ENCODE assay signal across 3 cellular contexts in the genomic region with DNA sequence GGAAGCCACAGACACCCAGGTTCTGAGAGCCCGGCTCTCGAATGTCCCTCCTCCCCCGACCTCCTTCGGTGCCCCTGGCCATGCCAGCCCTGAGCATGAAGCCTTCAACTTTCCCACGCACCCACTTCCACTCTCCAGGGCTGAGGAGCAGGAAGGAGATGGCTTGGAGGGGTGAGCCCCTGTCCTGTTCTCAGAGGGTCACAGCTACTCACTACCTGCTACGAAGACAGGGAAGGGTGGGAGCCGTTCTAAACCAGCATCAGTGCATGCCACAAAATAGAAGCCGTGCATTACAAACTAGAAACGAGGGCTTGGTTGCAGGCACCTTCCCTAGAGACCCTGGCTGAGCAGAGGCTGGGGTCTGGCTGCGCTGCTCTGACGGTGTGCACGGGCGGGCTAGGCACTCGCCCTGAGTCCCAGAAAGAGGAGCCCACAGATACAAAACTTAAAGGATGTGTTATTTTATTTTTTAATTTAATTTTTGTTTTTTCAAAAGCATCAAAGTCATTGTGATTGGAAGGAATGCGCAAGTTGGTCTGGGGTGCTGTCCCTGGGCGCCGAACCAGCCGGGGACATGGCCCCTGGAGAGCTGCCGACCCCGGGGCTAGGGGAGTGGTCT.
TF ChIP-seq lines count a peak whose summit lies in the region.

No MANE protein-coding gene starts in this region.

TF ChIP-seq in SK-N-SH, 30 proteins besides CTCF, POLR2A, EP300 and RAD21:
- TF ChIP-seq CHD2 (IDR thresholded peaks at IDR 0.05; ENCODE audit: low read length, partially characterized antibody) (no peak), TCF12 (IDR thresholded peaks at IDR 0.05) (no peak), JUND (IDR thresholded peaks at IDR 0.05) (no peak), TEAD4 (IDR thresholded peaks at IDR 0.05; ENCODE audit: borderline replicate concordance, insufficient read depth) (no peak), MEF2A (IDR thresholded peaks at IDR 0.05; ENCODE audit: borderline replicate concordance, low read depth) (no peak), FOXJ3 (CRISPR knock-in tag; IDR thresholded peaks at IDR 0.05) (no peak), MXI1 (IDR thresholded peaks at IDR 0.05; ENCODE audit: low read depth, low read length) (no peak), RXRA (IDR thresholded peaks at IDR 0.05; ENCODE audit: borderline replicate concordance, low read depth) (no peak), RFX5 (IDR thresholded peaks at IDR 0.05; ENCODE audit: low read length) (no peak)
- TF ChIP-seq, protein P1, sequence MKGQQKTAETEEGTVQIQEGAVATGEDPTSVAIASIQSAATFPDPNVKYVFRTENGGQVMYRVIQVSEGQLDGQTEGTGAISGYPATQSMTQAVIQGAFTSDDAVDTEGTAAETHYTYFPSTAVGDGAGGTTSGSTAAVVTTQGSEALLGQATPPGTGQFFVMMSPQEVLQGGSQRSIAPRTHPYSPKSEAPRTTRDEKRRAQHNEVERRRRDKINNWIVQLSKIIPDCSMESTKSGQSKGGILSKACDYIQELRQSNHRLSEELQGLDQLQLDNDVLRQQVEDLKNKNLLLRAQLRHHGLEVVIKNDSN (IDR thresholded peaks at IDR 0.05; ENCODE audit: borderline replicate concordance, low read depth) = no peak
- TF ChIP-seq, protein P2, sequence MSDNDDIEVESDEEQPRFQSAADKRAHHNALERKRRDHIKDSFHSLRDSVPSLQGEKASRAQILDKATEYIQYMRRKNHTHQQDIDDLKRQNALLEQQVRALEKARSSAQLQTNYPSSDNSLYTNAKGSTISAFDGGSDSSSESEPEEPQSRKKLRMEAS (IDR thresholded peaks at IDR 0.05; ENCODE audit: low read depth) = no peak
- TF ChIP-seq, protein P3, sequence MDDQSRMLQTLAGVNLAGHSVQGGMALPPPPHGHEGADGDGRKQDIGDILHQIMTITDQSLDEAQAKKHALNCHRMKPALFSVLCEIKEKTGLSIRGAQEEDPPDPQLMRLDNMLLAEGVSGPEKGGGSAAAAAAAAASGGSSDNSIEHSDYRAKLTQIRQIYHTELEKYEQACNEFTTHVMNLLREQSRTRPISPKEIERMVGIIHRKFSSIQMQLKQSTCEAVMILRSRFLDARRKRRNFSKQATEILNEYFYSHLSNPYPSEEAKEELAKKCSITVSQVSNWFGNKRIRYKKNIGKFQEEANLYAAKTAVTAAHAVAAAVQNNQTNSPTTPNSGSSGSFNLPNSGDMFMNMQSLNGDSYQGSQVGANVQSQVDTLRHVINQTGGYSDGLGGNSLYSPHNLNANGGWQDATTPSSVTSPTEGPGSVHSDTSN (IDR thresholded peaks at IDR 0.05) = no peak

TF ChIP-seq in SK-N-SH treated with all-trans-retinoic acid at 6 μM for 48 hours, 23 proteins besides CTCF, POLR2A, EP300 and RAD21 (continues in another document):
- TF ChIP-seq, protein P4, sequence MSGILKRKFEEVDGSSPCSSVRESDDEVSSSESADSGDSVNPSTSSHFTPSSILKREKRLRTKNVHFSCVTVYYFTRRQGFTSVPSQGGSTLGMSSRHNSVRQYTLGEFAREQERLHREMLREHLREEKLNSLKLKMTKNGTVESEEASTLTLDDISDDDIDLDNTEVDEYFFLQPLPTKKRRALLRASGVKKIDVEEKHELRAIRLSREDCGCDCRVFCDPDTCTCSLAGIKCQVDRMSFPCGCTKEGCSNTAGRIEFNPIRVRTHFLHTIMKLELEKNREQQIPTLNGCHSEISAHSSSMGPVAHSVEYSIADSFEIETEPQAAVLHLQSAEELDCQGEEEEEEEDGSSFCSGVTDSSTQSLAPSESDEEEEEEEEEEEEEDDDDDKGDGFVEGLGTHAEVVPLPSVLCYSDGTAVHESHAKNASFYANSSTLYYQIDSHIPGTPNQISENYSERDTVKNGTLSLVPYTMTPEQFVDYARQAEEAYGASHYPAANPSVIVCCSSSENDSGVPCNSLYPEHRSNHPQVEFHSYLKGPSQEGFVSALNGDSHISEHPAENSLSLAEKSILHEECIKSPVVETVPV (CRISPR knock-in tag; IDR thresholded peaks at IDR 0.05) = no peak
- no peak for TF ChIP-seq RARB (CRISPR knock-in tag; IDR thresholded peaks at IDR 0.05)
- no peak for TF ChIP-seq ISL1 (CRISPR knock-in tag; IDR thresholded peaks at IDR 0.05)
- TF ChIP-seq, protein P5, sequence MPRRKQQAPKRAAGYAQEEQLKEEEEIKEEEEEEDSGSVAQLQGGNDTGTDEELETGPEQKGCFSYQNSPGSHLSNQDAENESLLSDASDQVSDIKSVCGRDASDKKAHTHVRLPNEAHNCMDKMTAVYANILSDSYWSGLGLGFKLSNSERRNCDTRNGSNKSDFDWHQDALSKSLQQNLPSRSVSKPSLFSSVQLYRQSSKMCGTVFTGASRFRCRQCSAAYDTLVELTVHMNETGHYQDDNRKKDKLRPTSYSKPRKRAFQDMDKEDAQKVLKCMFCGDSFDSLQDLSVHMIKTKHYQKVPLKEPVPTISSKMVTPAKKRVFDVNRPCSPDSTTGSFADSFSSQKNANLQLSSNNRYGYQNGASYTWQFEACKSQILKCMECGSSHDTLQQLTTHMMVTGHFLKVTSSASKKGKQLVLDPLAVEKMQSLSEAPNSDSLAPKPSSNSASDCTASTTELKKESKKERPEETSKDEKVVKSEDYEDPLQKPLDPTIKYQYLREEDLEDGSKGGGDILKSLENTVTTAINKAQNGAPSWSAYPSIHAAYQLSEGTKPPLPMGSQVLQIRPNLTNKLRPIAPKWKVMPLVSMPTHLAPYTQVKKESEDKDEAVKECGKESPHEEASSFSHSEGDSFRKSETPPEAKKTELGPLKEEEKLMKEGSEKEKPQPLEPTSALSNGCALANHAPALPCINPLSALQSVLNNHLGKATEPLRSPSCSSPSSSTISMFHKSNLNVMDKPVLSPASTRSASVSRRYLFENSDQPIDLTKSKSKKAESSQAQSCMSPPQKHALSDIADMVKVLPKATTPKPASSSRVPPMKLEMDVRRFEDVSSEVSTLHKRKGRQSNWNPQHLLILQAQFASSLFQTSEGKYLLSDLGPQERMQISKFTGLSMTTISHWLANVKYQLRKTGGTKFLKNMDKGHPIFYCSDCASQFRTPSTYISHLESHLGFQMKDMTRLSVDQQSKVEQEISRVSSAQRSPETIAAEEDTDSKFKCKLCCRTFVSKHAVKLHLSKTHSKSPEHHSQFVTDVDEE (CRISPR knock-in tag; IDR thresholded peaks at IDR 0.05) = no peak
- TF ChIP-seq SNAI2 (CRISPR knock-in tag; IDR thresholded peaks at IDR 0.05) = no peak
- TF ChIP-seq, protein P6, sequence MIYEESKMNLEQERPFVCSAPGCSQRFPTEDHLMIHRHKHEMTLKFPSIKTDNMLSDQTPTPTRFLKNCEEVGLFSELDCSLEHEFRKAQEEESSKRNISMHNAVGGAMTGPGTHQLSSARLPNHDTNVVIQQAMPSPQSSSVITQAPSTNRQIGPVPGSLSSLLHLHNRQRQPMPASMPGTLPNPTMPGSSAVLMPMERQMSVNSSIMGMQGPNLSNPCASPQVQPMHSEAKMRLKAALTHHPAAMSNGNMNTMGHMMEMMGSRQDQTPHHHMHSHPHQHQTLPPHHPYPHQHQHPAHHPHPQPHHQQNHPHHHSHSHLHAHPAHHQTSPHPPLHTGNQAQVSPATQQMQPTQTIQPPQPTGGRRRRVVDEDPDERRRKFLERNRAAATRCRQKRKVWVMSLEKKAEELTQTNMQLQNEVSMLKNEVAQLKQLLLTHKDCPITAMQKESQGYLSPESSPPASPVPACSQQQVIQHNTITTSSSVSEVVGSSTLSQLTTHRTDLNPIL (CRISPR knock-in tag; IDR thresholded peaks at IDR 0.05; ENCODE audit: low read depth) = no peak
- no peak for TF ChIP-seq OSR1 (CRISPR knock-in tag; IDR thresholded peaks at IDR 0.05)
- TF ChIP-seq, protein P7, sequence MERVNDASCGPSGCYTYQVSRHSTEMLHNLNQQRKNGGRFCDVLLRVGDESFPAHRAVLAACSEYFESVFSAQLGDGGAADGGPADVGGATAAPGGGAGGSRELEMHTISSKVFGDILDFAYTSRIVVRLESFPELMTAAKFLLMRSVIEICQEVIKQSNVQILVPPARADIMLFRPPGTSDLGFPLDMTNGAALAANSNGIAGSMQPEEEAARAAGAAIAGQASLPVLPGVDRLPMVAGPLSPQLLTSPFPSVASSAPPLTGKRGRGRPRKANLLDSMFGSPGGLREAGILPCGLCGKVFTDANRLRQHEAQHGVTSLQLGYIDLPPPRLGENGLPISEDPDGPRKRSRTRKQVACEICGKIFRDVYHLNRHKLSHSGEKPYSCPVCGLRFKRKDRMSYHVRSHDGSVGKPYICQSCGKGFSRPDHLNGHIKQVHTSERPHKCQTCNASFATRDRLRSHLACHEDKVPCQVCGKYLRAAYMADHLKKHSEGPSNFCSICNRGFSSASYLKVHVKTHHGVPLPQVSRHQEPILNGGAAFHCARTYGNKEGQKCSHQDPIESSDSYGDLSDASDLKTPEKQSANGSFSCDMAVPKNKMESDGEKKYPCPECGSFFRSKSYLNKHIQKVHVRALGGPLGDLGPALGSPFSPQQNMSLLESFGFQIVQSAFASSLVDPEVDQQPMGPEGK (CRISPR knock-in tag; IDR thresholded peaks at IDR 0.05; ENCODE audit: borderline replicate concordance) = no peak
- TF ChIP-seq ZNF565 (CRISPR knock-in tag; conservative IDR thresholded peaks at IDR 0.05; ENCODE audit: low read depth) = no peak
- TF ChIP-seq ZC3H10 (CRISPR knock-in tag; IDR thresholded peaks at IDR 0.05) = no peak
- no peak for TF ChIP-seq CSDC2 (CRISPR knock-in tag; IDR thresholded peaks at IDR 0.05)
- TF ChIP-seq GLIS3 (CRISPR knock-in tag; IDR thresholded peaks at IDR 0.05) = no peak
- TF ChIP-seq ZNF70 (CRISPR knock-in tag; IDR thresholded peaks at IDR 0.05) = no peak
- TF ChIP-seq ZFP30 (CRISPR knock-in tag; IDR thresholded peaks at IDR 0.05) = no peak
- TF ChIP-seq ZFP3 (CRISPR knock-in tag; IDR thresholded peaks at IDR 0.05) = no peak
- no peak for TF ChIP-seq PPARA (CRISPR knock-in tag; IDR thresholded peaks at IDR 0.05; ENCODE audit: borderline replicate concordance)

TF ChIP-seq in endothelial cell of umbilical vein, 7 proteins besides CTCF, POLR2A, EP300 and RAD21:
- no peak for TF ChIP-seq POLR2AphosphoS5 (IDR thresholded peaks at IDR 0.05; ENCODE audit: insufficient read depth, low read depth, low read length)
- TF ChIP-seq EZH2 (IDR thresholded peaks at IDR 0.05; ENCODE audit: borderline replicate concordance, low read depth, low read length, severe bottlenecking) = no peak
- TF ChIP-seq JUN (IDR thresholded peaks at IDR 0.05; ENCODE audit: borderline replicate concordance, insufficient read depth, insufficient read length, low read depth) = no peak
- no peak for TF ChIP-seq FOS (IDR thresholded peaks at IDR 0.05; ENCODE audit: borderline replicate concordance, insufficient read depth, low read length)
- TF ChIP-seq, protein P2 (IDR thresholded peaks at IDR 0.05; ENCODE audit: insufficient read depth, insufficient read length) = no peak
